ENCODE assay signal across 1 cellular context in the genomic region with DNA sequence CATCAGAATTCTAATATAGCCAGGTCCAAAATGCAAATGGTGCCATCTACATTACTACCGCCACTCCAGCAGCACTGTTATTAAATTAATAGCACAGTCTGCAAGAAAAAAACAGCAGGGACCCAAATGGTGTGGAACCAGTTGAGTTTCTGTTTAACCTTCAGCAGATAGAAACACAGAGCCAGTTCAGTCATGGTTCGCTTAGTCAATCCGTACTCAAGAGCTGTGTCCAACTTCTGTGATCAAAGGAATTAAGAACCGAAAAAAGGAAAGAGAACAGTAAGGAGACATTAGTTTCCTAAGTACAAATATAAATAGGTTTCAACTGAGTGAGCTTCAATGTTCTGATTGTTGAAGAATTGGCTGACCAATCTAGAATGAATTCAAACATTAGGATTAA.
TF ChIP-seq lines count a peak whose summit lies in the region.

No MANE protein-coding gene starts in this region.

TF ChIP-seq in K562, 482 proteins besides CTCF, POLR2A, EP300 and RAD21:
- no peak for TF ChIP-seq FOXJ3 (CRISPR knock-in tag; IDR thresholded peaks at IDR 0.05)
- TF ChIP-seq, protein P1, sequence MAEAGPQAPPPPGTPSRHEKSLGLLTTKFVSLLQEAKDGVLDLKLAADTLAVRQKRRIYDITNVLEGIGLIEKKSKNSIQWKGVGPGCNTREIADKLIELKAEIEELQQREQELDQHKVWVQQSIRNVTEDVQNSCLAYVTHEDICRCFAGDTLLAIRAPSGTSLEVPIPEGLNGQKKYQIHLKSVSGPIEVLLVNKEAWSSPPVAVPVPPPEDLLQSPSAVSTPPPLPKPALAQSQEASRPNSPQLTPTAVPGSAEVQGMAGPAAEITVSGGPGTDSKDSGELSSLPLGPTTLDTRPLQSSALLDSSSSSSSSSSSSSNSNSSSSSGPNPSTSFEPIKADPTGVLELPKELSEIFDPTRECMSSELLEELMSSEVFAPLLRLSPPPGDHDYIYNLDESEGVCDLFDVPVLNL (CRISPR knock-in tag; IDR thresholded peaks at IDR 0.05; ENCODE audit: low read depth) = no peak
- TF ChIP-seq RBM15 (IDR thresholded peaks at IDR 0.05; ENCODE audit: insufficient read depth, low read length) = no peak
- TF ChIP-seq, protein P2, sequence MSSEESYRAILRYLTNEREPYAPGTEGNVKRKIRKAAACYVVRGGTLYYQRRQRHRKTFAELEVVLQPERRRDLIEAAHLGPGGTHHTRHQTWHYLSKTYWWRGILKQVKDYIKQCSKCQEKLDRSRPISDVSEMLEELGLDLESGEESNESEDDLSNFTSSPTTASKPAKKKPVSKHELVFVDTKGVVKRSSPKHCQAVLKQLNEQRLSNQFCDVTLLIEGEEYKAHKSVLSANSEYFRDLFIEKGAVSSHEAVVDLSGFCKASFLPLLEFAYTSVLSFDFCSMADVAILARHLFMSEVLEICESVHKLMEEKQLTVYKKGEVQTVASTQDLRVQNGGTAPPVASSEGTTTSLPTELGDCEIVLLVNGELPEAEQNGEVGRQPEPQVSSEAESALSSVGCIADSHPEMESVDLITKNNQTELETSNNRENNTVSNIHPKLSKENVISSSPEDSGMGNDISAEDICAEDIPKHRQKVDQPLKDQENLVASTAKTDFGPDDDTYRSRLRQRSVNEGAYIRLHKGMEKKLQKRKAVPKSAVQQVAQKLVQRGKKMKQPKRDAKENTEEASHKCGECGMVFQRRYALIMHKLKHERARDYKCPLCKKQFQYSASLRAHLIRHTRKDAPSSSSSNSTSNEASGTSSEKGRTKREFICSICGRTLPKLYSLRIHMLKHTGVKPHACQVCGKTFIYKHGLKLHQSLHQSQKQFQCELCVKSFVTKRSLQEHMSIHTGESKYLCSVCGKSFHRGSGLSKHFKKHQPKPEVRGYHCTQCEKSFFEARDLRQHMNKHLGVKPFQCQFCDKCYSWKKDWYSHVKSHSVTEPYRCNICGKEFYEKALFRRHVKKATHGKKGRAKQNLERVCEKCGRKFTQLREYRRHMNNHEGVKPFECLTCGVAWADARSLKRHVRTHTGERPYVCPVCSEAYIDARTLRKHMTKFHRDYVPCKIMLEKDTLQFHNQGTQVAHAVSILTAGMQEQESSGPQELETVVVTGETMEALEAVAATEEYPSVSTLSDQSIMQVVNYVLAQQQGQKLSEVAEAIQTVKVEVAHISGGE (CRISPR knock-in tag; IDR thresholded peaks at IDR 0.05) = 0 out of 6 replicates have a peak, but pooled peaks of 1 of the 3 experiments have one; percentile 20
- no peak for TF ChIP-seq ZNF12 (CRISPR knock-in tag; IDR thresholded peaks at IDR 0.05)
